ENCODE assay signal across 9 cellular contexts in genomic region chr4:40626183-40626990, GRCh38. TPM values are rescaled to one million over a fixed set of nuclear protein-coding genes. Genes with fewer than 3 reads are reported as not detected.
DNase-seq lines count a peak whose midpoint lies in the region; ATAC-seq and TF ChIP-seq lines count a peak whose summit lies in the region.
"Had no signal": no experiment of that assay in that cellular context is flagged by ENCODE, and none has a peak within 500 bp of the region (broad histone marks: within the 10 kb centered on the region; RNA-seq: fewer than 3 reads in every experiment).

No MANE protein-coding gene starts in this region.

- H3K9me3 Mint-ChIP-seq in Calu3 (ENCODE audit: low read depth, unreplicated experiment) (peaks cover 4% of the 10 kb centered on the region), brain (peaks cover 0 to 4% (median 0%) of the 10 kb centered on the region in 5 experiments), mesothelial cell of epicardium (peaks cover 4% of the 10 kb centered on the region)

- CTCF ChIA-PET in Calu3 (lab: Charles Lee), result no interaction called here

- H3K36me3 ChIP-seq in tibial artery, result no peaks in the 10 kb centered on the region

- ATAC-seq in GM18511 (IDR thresholded peaks at IDR 0.05; ENCODE audit: unreplicated experiment), result no peak
- ATAC-seq in GM19467 (IDR thresholded peaks at IDR 0.05; ENCODE audit: unreplicated experiment), result no peak

- intact Hi-C loops in Calu3 (cut with micrococcal nuclease; ENCODE audit: unreplicated experiment), result loop anchor here (5.0 kb wide), 3 partner anchors 36 to 114 kb away; no protein-coding TSS in a partner anchor
- intact Hi-C loops in tibial artery (cut with DNase I; ENCODE audit: low total_unique reads), result no loop called here

- H3K36me3 Mint-ChIP-seq in Calu3 (ENCODE audit: insufficient read depth, unreplicated experiment) (peaks cover 67% of the 10 kb centered on the region), brain (no peaks in the 10 kb centered on the region), mesothelial cell of epicardium (peaks cover 7% of the 10 kb centered on the region)

- H3K27ac ChIP-seq in tibial artery, result no peak overlapping the region

- DNase-seq in Calu3, result no peak
- DNase-seq in HT-29 (ENCODE audit: low spot score), result peak; percentile 43
- no peak for DNase-seq in mesothelial cell of epicardium (ENCODE audit: low spot score in 2 of 2, unreplicated experiment in 2 of 2)
- no peak for DNase-seq in tibial artery
- DNase-seq in SW 1271 (lab: John Stamatoyannopoulos, UW), result no peak
- DNase-seq: NCI-H1694 had no signal

- H3K27me3 Mint-ChIP-seq in Calu3 (ENCODE audit: unreplicated experiment) (no peaks in the 10 kb centered on the region), brain (peaks cover 45% of the 10 kb centered on the region), mesothelial cell of epicardium (ENCODE audit: low read depth) (peaks cover 5% of the 10 kb centered on the region)

- H3K27me3 ChIP-seq in tibial artery, result peaks cover 0 to 35% of the 10 kb centered on the region in 2 donors

- H3K4me3 Mint-ChIP-seq in Calu3 (ENCODE audit: low read depth, unreplicated experiment), result peak overlapping the region; percentile 94
- H3K4me3 Mint-ChIP-seq in brain, result peak overlapping the region; percentile 44 to 92 (median 87)
- H3K4me3 Mint-ChIP-seq in mesothelial cell of epicardium, result peak overlapping the region; percentile 90

- no TSS peak for BruUV-seq in Calu3 (replicated peaks; lab: Mats Ljungman, UMichigan)

- H3K4me3 ChIP-seq in tibial artery, result no peak overlapping the region

- TF ChIP-seq CTCF in Calu3 (IDR thresholded peaks at IDR 0.05; ENCODE audit: unreplicated experiment) (no peak), brain (conservative IDR thresholded peaks at IDR 0.05) (no peak), mesothelial cell of epicardium (IDR thresholded peaks at IDR 0.05; ENCODE audit: unreplicated experiment) (no peak), tibial artery (IDR thresholded peaks at IDR 0.05) (no peak)

- peaks cover 0 to 17% (median 8%) of the 10 kb centered on the region in 4 donors for H3K4me1 ChIP-seq in tibial artery

- H3K4me1 Mint-ChIP-seq in Calu3 (ENCODE audit: low read depth, unreplicated experiment), result peaks cover 50% of the 10 kb centered on the region
- H3K4me1 Mint-ChIP-seq in brain, result peaks cover 48% of the 10 kb centered on the region
- peaks cover 56% of the 10 kb centered on the region for H3K4me1 Mint-ChIP-seq in mesothelial cell of epicardium

- no peaks in the 10 kb centered on the region for H3K9me3 ChIP-seq in tibial artery

- H3K27ac Mint-ChIP-seq in Calu3 (ENCODE audit: unreplicated experiment) (peak overlapping the region; percentile 98), brain (peak overlapping the region in 3 of 5 experiments; percentile 15 to 93 (median 67)), mesothelial cell of epicardium (peak overlapping the region; percentile 90)

RNA-seq across cellular contexts. Expression of gene RBM47, which starts 3.3 kb away (rescaled TPM):
- total RNA-seq in Calu3 (2022) (86.6 and 106 TPM in 2 replicates), mesothelial cell of epicardium (37.8 to 41.5 TPM (median 41.0 TPM) in 3 replicates)
- total RNA-seq in HT-29 (2014; rRNA removed; shearing (Covaris generic)), result 263 and 276 TPM in 2 replicates
- polyA plus RNA-seq in brain (ENCODE audit: insufficient read depth, low read depth, low replicate concordance), result 0.97 TPM
